ENCODE assay signal across 8 cellular contexts in the genomic region with DNA sequence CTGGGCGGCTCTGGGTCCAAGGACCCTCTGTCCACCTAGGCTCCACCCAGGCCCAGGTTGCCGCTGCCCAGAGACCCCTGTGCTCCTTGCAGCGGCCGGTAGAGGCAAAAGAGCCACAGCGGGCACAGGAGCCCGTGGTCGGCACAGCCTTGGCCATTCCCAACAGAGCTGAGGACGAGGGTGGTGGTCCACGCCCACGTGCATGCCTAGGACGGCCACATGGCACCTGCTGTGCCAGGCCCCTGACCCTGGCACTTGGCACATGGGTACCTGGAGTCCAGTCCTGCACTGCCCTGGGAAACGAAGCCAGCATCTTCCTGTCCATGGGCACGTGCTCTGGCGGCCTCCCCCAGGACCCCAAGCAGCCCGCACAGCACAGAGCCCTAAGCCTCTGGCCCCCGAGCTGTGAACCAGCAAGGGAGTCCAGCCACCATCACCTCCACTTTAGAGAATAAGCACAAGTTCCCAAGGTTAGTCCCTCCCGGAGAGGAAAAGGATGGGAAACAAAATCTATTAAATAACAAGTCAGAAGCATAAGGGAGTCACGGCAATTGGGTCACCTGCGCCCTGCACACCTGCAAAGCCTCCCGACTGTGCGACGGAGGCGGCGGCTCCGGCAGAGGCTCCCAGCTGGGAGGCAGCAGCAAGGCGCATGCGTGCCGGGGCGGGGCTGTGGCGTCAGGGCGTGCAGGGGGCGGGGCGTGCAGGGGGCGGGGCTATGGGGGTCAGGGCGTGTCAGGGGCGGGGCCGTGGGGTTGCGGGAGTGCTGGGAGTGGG. TPM values are rescaled to one million over a fixed set of nuclear protein-coding genes. Genes with fewer than 3 reads are reported as not detected.
A peak's percentile ranks its signal among the peaks of the same experiment; 100 is the strongest.
DNase-seq lines count a peak whose midpoint lies in the region; FAIRE-seq and TF ChIP-seq lines count a peak whose summit lies in the region.

No MANE protein-coding gene starts in this region.

- no peak for TF ChIP-seq CTCF in LNCaP clone FGC (IDR thresholded peaks at IDR 0.05; ENCODE audit: control insufficient read depth, extremely low read depth, insufficient read depth)
- no peak for TF ChIP-seq CTCF in H1 (IDR thresholded peaks at IDR 0.05; ENCODE audit: control extremely low read depth in 1 of 3, insufficient read depth in 1 of 3, low read depth in 1 of 3, low read length in 3 of 3)
- TF ChIP-seq CTCF in osteocyte (IDR thresholded peaks at IDR 0.05) = no peak

- no peak overlapping the region for H2BK5ac ChIP-seq in H1 (ENCODE audit: low read depth, low read length)

- H4K91ac ChIP-seq in H1 (replicated peaks; ENCODE audit: insufficient read length, low read length) = peak overlapping the region; percentile 91

- no peaks in the 10 kb centered on the region for H3K9me3 ChIP-seq in H1 (ENCODE audit: insufficient read depth in 2 of 2, low read depth in 1 of 2, low read length in 1 of 2)

- no peak overlapping the region for H2BK120ac ChIP-seq in H1 (replicated peaks; ENCODE audit: low read depth, low read length)

- no peak for TF ChIP-seq EP300 in H1 (IDR thresholded peaks at IDR 0.05; ENCODE audit: borderline replicate concordance in 1 of 2, low read depth in 2 of 2, low read length in 2 of 2)

- no peaks in the 10 kb centered on the region; a peak in 1 of 7 replicates for H3K27me3 ChIP-seq in H1 (replicated peaks in 1 of 4; ENCODE audit: control insufficient read depth in 3 of 4, extremely low read depth in 1 of 4, insufficient read depth in 3 of 4, low read length in 3 of 4)

- no peak for TF ChIP-seq RAD21 in H1 (IDR thresholded peaks at IDR 0.05 in 1 of 2, conservative IDR thresholded peaks at IDR 0.05 in 1 of 2; ENCODE audit: low read depth in 2 of 2, low read length in 2 of 2)

- H3K9ac ChIP-seq in H1 (replicated peaks in 1 of 4; ENCODE audit: extremely low read depth in 1 of 4, low read depth in 3 of 4, low read length in 3 of 4) = no peak overlapping the region; a peak in 1 of 7 replicates

- peak overlapping the region; percentile 93 for H2AFZ ChIP-seq in H1 (ENCODE audit: low read length)

- H3K4me1 ChIP-seq in H1 (replicated peaks in 1 of 4; ENCODE audit: control insufficient read depth in 3 of 4, insufficient read depth in 4 of 4, low read length in 3 of 4) = peaks cover 0 to 8% (median 5%) of the 10 kb centered on the region in 4 experiments; a peak in 4 of 7 replicates

- H3K23me2 ChIP-seq in H1 (ENCODE audit: low read depth, low read length) = peaks cover 2% of the 10 kb centered on the region; the same call in 1 of the 2 replicates

- no peaks in the 10 kb centered on the region for H3K9me3 Mint-ChIP-seq in osteocyte (ENCODE audit: unreplicated experiment)

- DNase-seq in COR-L47 (lab: John Stamatoyannopoulos, UW) = peak; percentile 53
- peak; percentile 19 for DNase-seq in LNCaP clone FGC (ENCODE audit: low read depth)
- peak; percentile 82 for DNase-seq in activated CD4-positive, alpha-beta T cell treated with anti-CD3 and anti-CD28 coated beads for 48 hours
- DNase-seq in H1 (ENCODE audit: low read depth in 1 of 2, low spot score in 2 of 2) = peak in 1 of 2 experiments; percentile 87
- DNase-seq in osteocyte (ENCODE audit: extremely low spot score, unreplicated experiment) = no peak
- DNase-seq in Ammon's horn (ENCODE audit: low spot score) = no peak
- DNase-seq in retina = no peak
- DNase-seq in GM19239 (ENCODE audit: insufficient read length, low spot score) = no peak

- no peak overlapping the region for H2BK20ac ChIP-seq in H1 (ENCODE audit: low read length)

- no peak overlapping the region for H2BK12ac ChIP-seq in H1 (ENCODE audit: low read depth, low read length)

- H2AK5ac ChIP-seq in H1 (ENCODE audit: low read depth, low read length) = no peak overlapping the region

- 61% methylated on average over 23 of the region's 38 CpGs; no CpG with 5 or more reads in 1 of the 2 experiments for WGBS in H1 (ENCODE audit: extremely low coverage in 1 of 2, insufficient coverage in 1 of 2, insufficient read length in 1 of 2, insufficient replicate concordance in 2 of 2, low coverage in 1 of 2, low lambda C conversion rate in 2 of 2, missing lambda C conversion rate in 1 of 2), 2 experiments

- H3K23ac ChIP-seq in H1 (ENCODE audit: insufficient read length) = no peak overlapping the region

- H3K27ac Mint-ChIP-seq in osteocyte (ENCODE audit: unreplicated experiment) = no peak overlapping the region

- peak overlapping the region; percentile 54 for H3K56ac ChIP-seq in H1 (replicated peaks; ENCODE audit: insufficient read length, low read depth, low read length)

- peak overlapping the region; percentile 29; the same call in 1 of the 2 replicates for H4K8ac ChIP-seq in H1 (ENCODE audit: extremely low read depth, insufficient read depth, low read length)

- FAIRE-seq in H1 (lab: Jason Lieb, UNC) (no peak), GM19239 (lab: Jason Lieb, UNC) (no peak)

- POLR2A ChIA-PET in H1 (lab: Charles Lee; ENCODE audit: partially characterized antibody) = interaction anchor here (0.8 kb wide), 1 partner anchor 9 kb away, joined by 3 read pairs; no protein-coding TSS in a partner anchor

- no peaks in the 10 kb centered on the region for H3K79me1 ChIP-seq in H1 (ENCODE audit: low read depth, low read length)

- TF ChIP-seq POLR2A in H1 (IDR thresholded peaks at IDR 0.05; ENCODE audit: control extremely low read depth in 1 of 2, low read depth in 2 of 2, low read length in 2 of 2) = no peak

- no peaks in the 10 kb centered on the region for H3K36me3 ChIP-seq in H1 (ENCODE audit: control insufficient read depth in 2 of 4, insufficient read depth in 4 of 4, low read length in 3 of 4)

- H3K18ac ChIP-seq in H1 (ENCODE audit: extremely low read depth, low read length) = no peak overlapping the region

- no peaks in the 10 kb centered on the region for H3K27me3 Mint-ChIP-seq in osteocyte (ENCODE audit: unreplicated experiment)

- peaks cover 0 to 1% of the 10 kb centered on the region in 2 experiments for H4K20me1 ChIP-seq in H1 (replicated peaks in 1 of 2; ENCODE audit: control insufficient read depth in 1 of 2, insufficient read depth in 2 of 2, low read length in 2 of 2)

- CTCF ChIA-PET in H1 (lab: Charles Lee; ENCODE audit: partially characterized antibody) = interaction anchor here (1.2 to 1.7 kb wide), 9 partner anchors 13 to 112 kb away, joined by 3 to 5 read pairs (median 3); no protein-coding TSS in a partner anchor

- no peak overlapping the region for H4K5ac ChIP-seq in H1 (ENCODE audit: insufficient read length, low read depth, low read length)

- no peak overlapping the region for H3K4ac ChIP-seq in H1 (replicated peaks; ENCODE audit: insufficient read length, low read depth, low read length)

- H2BK15ac ChIP-seq in H1 (ENCODE audit: low read length) = no peak overlapping the region

- H3K4me3 ChIP-seq in LNCaP clone FGC (ENCODE audit: low read depth, low read length) (peak overlapping the region; percentile 96), H1 (ENCODE audit: extremely low read depth in 1 of 4, insufficient read depth in 2 of 4, low read depth in 3 of 4, low read length in 4 of 4) (peak overlapping the region; percentile 23 to 60 (median 43))

- H3K27ac ChIP-seq in H1 (ENCODE audit: low read depth, low read length) = no peak overlapping the region

- no peaks in the 10 kb centered on the region for H3K36me3 Mint-ChIP-seq in osteocyte (ENCODE audit: unreplicated experiment)

- no peaks in the 10 kb centered on the region for H3K4me1 Mint-ChIP-seq in osteocyte (ENCODE audit: unreplicated experiment)

- peak overlapping the region; percentile 65 to 73 for H3K4me2 ChIP-seq in H1 (ENCODE audit: insufficient read depth in 1 of 2, low read depth in 2 of 2, low read length in 2 of 2)

- no peaks in the 10 kb centered on the region for H3K79me2 ChIP-seq in H1 (ENCODE audit: control insufficient read depth in 1 of 2, insufficient read depth in 2 of 2, low read length in 2 of 2)

- no peak overlapping the region for H3K14ac ChIP-seq in H1 (ENCODE audit: insufficient read length)

- H3K4me3 Mint-ChIP-seq in osteocyte (ENCODE audit: unreplicated experiment) = peak overlapping the region; percentile 18

TF ChIP-seq in H1, 55 proteins besides CTCF, POLR2A, EP300 and RAD21:
- TF ChIP-seq BACH1 (IDR thresholded peaks at IDR 0.05; ENCODE audit: low read length) (no peak), KDM1A (IDR thresholded peaks at IDR 0.05; ENCODE audit: borderline replicate concordance, low read length) (no peak), NRF1 (IDR thresholded peaks at IDR 0.05; ENCODE audit: low read depth, low read length) (peak; percentile 47), TCF12 (IDR thresholded peaks at IDR 0.05; ENCODE audit: low read depth, low read length) (no peak), TEAD4 (IDR thresholded peaks at IDR 0.05; ENCODE audit: low read depth, low read length) (no peak), JUND (IDR thresholded peaks at IDR 0.05; ENCODE audit: low read length) (no peak)
- TF ChIP-seq, protein P1, sequence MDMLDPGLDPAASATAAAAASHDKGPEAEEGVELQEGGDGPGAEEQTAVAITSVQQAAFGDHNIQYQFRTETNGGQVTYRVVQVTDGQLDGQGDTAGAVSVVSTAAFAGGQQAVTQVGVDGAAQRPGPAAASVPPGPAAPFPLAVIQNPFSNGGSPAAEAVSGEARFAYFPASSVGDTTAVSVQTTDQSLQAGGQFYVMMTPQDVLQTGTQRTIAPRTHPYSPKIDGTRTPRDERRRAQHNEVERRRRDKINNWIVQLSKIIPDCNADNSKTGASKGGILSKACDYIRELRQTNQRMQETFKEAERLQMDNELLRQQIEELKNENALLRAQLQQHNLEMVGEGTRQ (IDR thresholded peaks at IDR 0.05; ENCODE audit: low read length) = no peak
- TF ChIP-seq, protein P2, sequence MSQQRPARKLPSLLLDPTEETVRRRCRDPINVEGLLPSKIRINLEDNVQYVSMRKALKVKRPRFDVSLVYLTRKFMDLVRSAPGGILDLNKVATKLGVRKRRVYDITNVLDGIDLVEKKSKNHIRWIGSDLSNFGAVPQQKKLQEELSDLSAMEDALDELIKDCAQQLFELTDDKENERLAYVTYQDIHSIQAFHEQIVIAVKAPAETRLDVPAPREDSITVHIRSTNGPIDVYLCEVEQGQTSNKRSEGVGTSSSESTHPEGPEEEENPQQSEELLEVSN (IDR thresholded peaks at IDR 0.05) = no peak

RNA-seq across cellular contexts. Expression of a gene that starts 59.1 kb away (rescaled TPM):
- total RNA-seq in H1 (2021; fragmentation: NEBNext Ultra II Directional; extraction: Animal tissue kit (Norgen Biotek cat#: 25700)) = 15.6 and 17.3 TPM in 2 replicates
- polyA plus RNA-seq in H1 (2011; rRNA removed) = 10.6 and 18.1 TPM in 2 replicates
- polyA plus RNA-seq in H1 (2011; cell fraction: cytosol; rRNA removed) = 19.9 TPM
- polyA plus RNA-seq in H1 (2011; cell fraction: nucleus; rRNA removed) = 22.0 TPM
- 13.4 to 23.5 TPM (median 20.3 TPM) in 4 replicates for polyA plus RNA-seq in H1 (2012, experiment 1 of 2)
- 11.9 TPM for polyA plus RNA-seq in H1 (2012, experiment 2 of 2)
- polyA plus RNA-seq in H1 (2013, experiment 1 of 2) = 11.6 TPM
- 10.9 TPM for polyA plus RNA-seq in H1 (2013, experiment 2 of 2)
- polyA minus RNA-seq in H1 (2011; rRNA and poly(A)+ RNA removed) = 7.3 and 11.0 TPM in 2 replicates
- 5.1 TPM for polyA minus RNA-seq in H1 (2011; cell fraction: cytosol; rRNA and poly(A)+ RNA removed)
- 8.8 TPM for polyA minus RNA-seq in H1 (2011; cell fraction: nucleus; rRNA and poly(A)+ RNA removed)
- 15.7 and 17.3 TPM in 2 replicates for total RNA-seq in osteocyte

Comparison
In these comparisons a context has a peak if more than half of its experiments do, and no peak if none do; other contexts are left out.
1. DNase-seq: peak in COR-L47 (single experiment), LNCaP clone FGC (single experiment) and activated CD4-positive, alpha-beta T cell treated with anti-CD3 and anti-CD28 coated beads for 48 hours (single experiment); none in osteocyte (single experiment), Ammon's horn (single experiment), retina (single experiment) and GM19239 (single experiment).